Comparison of ENCODE assay signal across 31 cellular contexts in the genomic region with DNA sequence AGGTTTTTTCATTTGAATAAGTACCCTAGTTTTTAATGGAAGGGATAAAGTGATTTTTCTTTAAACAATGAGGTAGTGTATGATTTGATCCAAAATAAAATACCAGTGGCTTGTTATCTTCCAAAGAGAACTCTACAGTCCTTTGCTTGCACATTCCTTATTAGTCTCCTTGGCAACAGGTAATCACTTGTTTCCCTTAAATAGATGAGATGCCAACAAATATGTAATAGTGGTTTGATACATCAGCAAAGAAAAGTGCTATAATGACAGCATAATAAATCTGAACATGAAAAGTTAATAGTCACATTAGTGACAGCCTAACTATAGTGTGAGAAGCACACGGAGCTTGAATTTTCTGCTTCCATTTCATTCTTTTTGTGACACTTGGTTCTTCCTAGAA.
A peak's percentile ranks its signal among the peaks of the same experiment; 100 is the strongest.
DNase-seq lines count a peak whose midpoint lies in the region; ATAC-seq and TF ChIP-seq lines count a peak whose summit lies in the region.
"Had no signal": no experiment of that assay in that cellular context is flagged by ENCODE, and none has a peak within 500 bp of the region (broad histone marks: within the 10 kb centered on the region; RNA-seq: fewer than 3 reads in every experiment).

No MANE protein-coding gene starts in this region.

- H3K27ac Mint-ChIP-seq in T-cell = no peak overlapping the region
- H3K27ac Mint-ChIP-seq: activated naive CD4-positive, alpha-beta T cell treated with anti-CD3 and anti-CD28 coated beads, Interleukin-2, amount 10 ng/mL, durations not matched to agents 7 days and 5 days; activated T-helper 1 cell treated with anti-CD3 and anti-CD28 coated beads, Interleukin-12 subunit alpha, Interleukin-12 subunit beta, Interleukin-2, Interleukin-4 antibody, amounts not matched to agents 30 ng/mL and 10 ng/mL and 1 ng/mL, durations not matched to agents 14 hours and 24 hours and 36 hours; B cell; natural killer cell treated with Interleukin-12 subunit alpha and Interleukin-12 subunit beta and Interleukin-15 and Interleukin-18, amount 100 ng/mL, for 72 hours; stimulated activated naive CD8-positive, alpha-beta T cell treated with anti-CD3 and anti-CD28 coated beads, Interleukin-15, amount 100 ng/mL, for 72 hours had no signal

- no peak overlapping the region for H3K4me3 Mint-ChIP-seq in T-cell
- H3K4me3 Mint-ChIP-seq: activated naive CD4-positive, alpha-beta T cell treated with anti-CD3 and anti-CD28 coated beads, Interleukin-2, amount 10 ng/mL, durations not matched to agents 7 days and 5 days; activated T-helper 1 cell treated with anti-CD3 and anti-CD28 coated beads, Interleukin-12 subunit alpha, Interleukin-12 subunit beta, Interleukin-2, Interleukin-4 antibody, amounts not matched to agents 30 ng/mL and 10 ng/mL and 1 ng/mL, durations not matched to agents 14 hours and 24 hours and 36 hours; B cell; natural killer cell treated with Interleukin-12 subunit alpha and Interleukin-12 subunit beta and Interleukin-15 and Interleukin-18, amount 100 ng/mL, for 72 hours; stimulated activated naive CD8-positive, alpha-beta T cell treated with anti-CD3 and anti-CD28 coated beads, Interleukin-15, amount 100 ng/mL, for 72 hours had no signal

- intact Hi-C loops in mucosa of descending colon (cut with DNase I, micrococcal nuclease) = no loop called here

- no peak overlapping the region for H3K4me3 ChIP-seq in fibroblast of the aortic adventitia (ENCODE audit: low read depth, low read length)
- no peak overlapping the region for H3K4me3 ChIP-seq in retinal pigment epithelial cell (ENCODE audit: low read length)
- no peak overlapping the region for H3K4me3 ChIP-seq in mucosa of descending colon
- H3K4me3 ChIP-seq: cardiac muscle cell, esophagus muscularis mucosa, skin epidermis, thyroid gland, vagina had no signal

- H3K4me1 Mint-ChIP-seq in T-cell = no peaks in the 10 kb centered on the region
- H3K4me1 Mint-ChIP-seq: activated naive CD4-positive, alpha-beta T cell treated with anti-CD3 and anti-CD28 coated beads, Interleukin-2, amount 10 ng/mL, durations not matched to agents 7 days and 5 days; B cell; stimulated activated naive CD8-positive, alpha-beta T cell treated with anti-CD3 and anti-CD28 coated beads, Interleukin-15, amount 100 ng/mL, for 72 hours had no signal

- no peak for ATAC-seq in T-cell (replicated peaks in 1 of 4)
- no peak for ATAC-seq in mucosa of descending colon
- ATAC-seq: left ventricle myocardium superior; natural killer cell treated with Interleukin-12 subunit alpha and Interleukin-12 subunit beta and Interleukin-15 and Interleukin-18, amount 100 ng/mL, for 72 hours; stimulated activated naive CD8-positive, alpha-beta T cell treated with anti-CD3 and anti-CD28 coated beads, Interleukin-15, amount 100 ng/mL, for 72 hours had no signal

- peaks cover 16 to 18% (median 18%) of the 10 kb centered on the region in 3 donors for H3K9me3 Mint-ChIP-seq in T-cell

- no peaks in the 10 kb centered on the region for H3K36me3 Mint-ChIP-seq in T-cell
- H3K36me3 Mint-ChIP-seq: activated naive CD4-positive, alpha-beta T cell treated with anti-CD3 and anti-CD28 coated beads, Interleukin-2, amount 10 ng/mL, durations not matched to agents 7 days and 5 days; natural killer cell treated with Interleukin-12 subunit alpha and Interleukin-12 subunit beta and Interleukin-15 and Interleukin-18, amount 100 ng/mL, for 72 hours had no signal

- CTCF ChIA-PET in T-cell (lab: Charles Lee) = interaction anchor here in 1 of 2 donors (0.6 to 0.7 kb wide), 2 partner anchors 28 to 139 kb away, joined by 3 to 4 read pairs; no protein-coding TSS in a partner anchor

- TF ChIP-seq CTCF in fibroblast of the aortic adventitia (IDR thresholded peaks at IDR 0.05; ENCODE audit: insufficient read depth, low read length) = no peak
- no peak for TF ChIP-seq CTCF in retinal pigment epithelial cell (conservative IDR thresholded peaks at IDR 0.05; ENCODE audit: low read depth, low read length)
- no peak for TF ChIP-seq CTCF in mucosa of descending colon (IDR thresholded peaks at IDR 0.05)

- DNase-seq in DMS53 (lab: John Stamatoyannopoulos, UW) (peak; percentile 0), DMS53 treated with DMSO at 0.1 percent for 48 hours (lab: John Stamatoyannopoulos, UW; ENCODE audit: unreplicated experiment) (no peak), NCI-H226 (peak; percentile 81), fibroblast of the aortic adventitia (ENCODE audit: low read depth) (peak; percentile 89), retinal pigment epithelial cell (ENCODE audit: low read depth) (peak; percentile 94), T-cell (no peak), DMS153 (lab: John Stamatoyannopoulos, UW) (no peak), mucosa of descending colon (no peak)
- DNase-seq: activated CD4-positive, alpha-beta T cell treated with anti-CD3 and anti-CD28 coated beads, Interleukin-2, amount 50 U/mL, for 4 hours; activated CD4-positive, CD25-positive, alpha-beta regulatory T cell; activated naive CD4-positive, alpha-beta T cell treated with anti-CD3 and anti-CD28 coated beads, Interleukin-2, amount 10 ng/mL, durations not matched to agents 7 days and 5 days; amygdala; dermis blood vessel endothelial cell; DMS79; GF-D8; left ventricle myocardium superior; MV-4-11; NCI-H1694; NCI-H2171; NCI-H526; Right ventricle myocardium superior; stimulated activated naive CD8-positive, alpha-beta T cell treated with anti-CD3 and anti-CD28 coated beads, Interleukin-15, amount 100 ng/mL, for 72 hours; T-helper 1 cell; thyroid gland had no signal

- POLR2A ChIA-PET in T-cell (lab: Charles Lee) = no interaction called here

- H3K9me3 ChIP-seq in mucosa of descending colon = peaks cover 23% of the 10 kb centered on the region
- H3K9me3 ChIP-seq: esophagus muscularis mucosa, thyroid gland, vagina had no signal

- no peaks in the 10 kb centered on the region for H3K36me3 ChIP-seq in mucosa of descending colon (ENCODE audit: low read depth)
- H3K36me3 ChIP-seq: cardiac muscle cell, esophagus muscularis mucosa, thyroid gland, vagina had no signal

- no peaks in the 10 kb centered on the region for H3K4me1 ChIP-seq in mucosa of descending colon (ENCODE audit: low read depth)
- H3K4me1 ChIP-seq: thyroid gland, vagina had no signal

- no peaks in the 10 kb centered on the region for H3K27me3 Mint-ChIP-seq in T-cell
- H3K27me3 Mint-ChIP-seq: activated naive CD4-positive, alpha-beta T cell treated with anti-CD3 and anti-CD28 coated beads, Interleukin-2, amount 10 ng/mL, durations not matched to agents 7 days and 5 days; B cell; natural killer cell treated with Interleukin-12 subunit alpha and Interleukin-12 subunit beta and Interleukin-15 and Interleukin-18, amount 100 ng/mL, for 72 hours; stimulated activated naive CD8-positive, alpha-beta T cell treated with anti-CD3 and anti-CD28 coated beads, Interleukin-15, amount 100 ng/mL, for 72 hours had no signal

Comparison
In these comparisons a context has a peak if more than half of its experiments do, and no peak if none do; other contexts are left out.
1. DNase-seq: peak in DMS53 (single experiment), NCI-H226 (single experiment), fibroblast of the aortic adventitia (single experiment) and retinal pigment epithelial cell (single experiment); none in DMS53 treated with DMSO at 0.1 percent for 48 hours (single experiment), T-cell (0 of 34), DMS153 (single experiment) and mucosa of descending colon (0 of 3).